In genomic region chr10:74322565-74322964, GRCh38 we compare ENCODE assay signal across 30 cellular contexts.
"Had no signal": no experiment of that assay in that cellular context is flagged by ENCODE, and none has a peak within 500 bp of the region (broad histone marks: within the 10 kb centered on the region; RNA-seq: fewer than 3 reads in every experiment).

No MANE protein-coding gene starts in this region.

- H3K27me3 ChIP-seq: brain microvascular endothelial cell, cardiac muscle cell, SJSA1 had no signal

- H3K27me3 Mint-ChIP-seq: activated CD4-positive, alpha-beta memory T cell treated with anti-CD3 and anti-CD28 coated beads, Interleukin-2, amount 10 ng/mL, durations not matched to agents 7 days and 5 days; activated CD8-positive, alpha-beta memory T cell treated with anti-CD3 and anti-CD28 coated beads, Interleukin-2, amount 10 ng/mL, durations not matched to agents 7 days and 5 days; central memory CD8-positive, alpha-beta T cell had no signal

- ATAC-seq: activated CD8-positive, alpha-beta memory T cell treated with anti-CD3 and anti-CD28 coated beads, Interleukin-2, amount 10 ng/mL, durations not matched to agents 7 days and 5 days; activated naive CD4-positive, alpha-beta T cell treated with anti-CD3 and anti-CD28 coated beads, Interleukin-2, amount 50 U/mL, for 72 hours; Panc1 had no signal

- H3K27ac Mint-ChIP-seq: activated CD4-positive, alpha-beta memory T cell treated with anti-CD3 and anti-CD28 coated beads, Interleukin-2, amount 10 ng/mL, durations not matched to agents 7 days and 5 days; activated CD8-positive, alpha-beta memory T cell treated with anti-CD3 and anti-CD28 coated beads, Interleukin-2, amount 10 ng/mL, durations not matched to agents 7 days and 5 days; activated naive CD4-positive, alpha-beta T cell treated with anti-CD3 and anti-CD28 coated beads for 36 hours; activated naive CD4-positive, alpha-beta T cell treated with anti-CD3 and anti-CD28 coated beads, Interleukin-2, amount 50 U/mL, for 72 hours had no signal

- H3K27ac ChIP-seq: brain microvascular endothelial cell, cardiac muscle cell, SJSA1, VCaP had no signal

- H3K4me1 ChIP-seq: SJSA1 had no signal

- H3K4me3 ChIP-seq: cardiac muscle cell, SJSA1 had no signal

- H3K36me3 ChIP-seq: brain microvascular endothelial cell, cardiac muscle cell had no signal

- H3K9me3 ChIP-seq: SJSA1 had no signal

- H3K4me3 Mint-ChIP-seq: activated CD4-positive, alpha-beta memory T cell treated with anti-CD3 and anti-CD28 coated beads, Interleukin-2, amount 10 ng/mL, durations not matched to agents 7 days and 5 days; activated CD8-positive, alpha-beta memory T cell treated with anti-CD3 and anti-CD28 coated beads, Interleukin-2, amount 10 ng/mL, durations not matched to agents 7 days and 5 days; activated naive CD4-positive, alpha-beta T cell treated with anti-CD3 and anti-CD28 coated beads for 36 hours; central memory CD8-positive, alpha-beta T cell had no signal

- H3K4me1 Mint-ChIP-seq: activated CD8-positive, alpha-beta memory T cell treated with anti-CD3 and anti-CD28 coated beads, Interleukin-2, amount 10 ng/mL, durations not matched to agents 7 days and 5 days had no signal

- DNase-seq: activated CD4-positive, alpha-beta memory T cell treated with anti-CD3 and anti-CD28 coated beads, Interleukin-2, amount 10 ng/mL, durations not matched to agents 7 days and 5 days; activated CD4-positive, alpha-beta T cell treated with anti-CD3 and anti-CD28 coated beads for 1 hour; activated CD4-positive, alpha-beta T cell treated with anti-CD3 and anti-CD28 coated beads for 48 hours; activated CD4-positive, CD25-positive, alpha-beta regulatory T cell; activated CD8-positive, alpha-beta memory T cell treated with anti-CD3 and anti-CD28 coated beads for 24 hours; activated CD8-positive, alpha-beta memory T cell treated with anti-CD3 and anti-CD28 coated beads, Interleukin-2, amount 10 ng/mL, durations not matched to agents 7 days and 5 days; activated CD8-positive, alpha-beta memory T cell treated with anti-CD3 and anti-CD28 coated beads, Interleukin-2, amount 50 U/mL, for 48 hours; activated gamma-delta T cell treated with Interleukin-2 at 50 U/mL for 16 hours; activated naive CD4-positive, alpha-beta T cell treated with anti-CD3 and anti-CD28 coated beads for 36 hours; activated T-cell treated with anti-CD3 and anti-CD28 coated beads, Interleukin-2, amount 50 U/mL, for 1 hour; amniotic stem cell; aorta; brain microvascular endothelial cell; NCI-H1105; NCI-H1436; NCI-H1694; NCI-H2029; NCI-H345; NCI-H524 treated with DMSO at 0.1 percent for 48 hours; SHP77 treated with DMSO at 0.1 percent for 48 hours; SK-N-SH; T-helper 1 cell; T-helper 2 cell; T-helper 9 cell had no signal

- H3K4me2 ChIP-seq: SK-N-SH had no signal

- H3K9ac ChIP-seq: SK-N-SH had no signal
